1 cellular context compared by ENCODE assay signal in genomic region chr1:225891229-225891972, GRCh38.
TF ChIP-seq lines count a peak whose summit lies in the region.

No MANE protein-coding gene starts in this region.

TF ChIP-seq in K562, 482 proteins besides CTCF, POLR2A, EP300 and RAD21:
- TF ChIP-seq TFAP4 (CRISPR knock-in tag; IDR thresholded peaks at IDR 0.05; ENCODE audit: borderline replicate concordance) (0 out of 2 replicates have a peak, but pooled peaks have one; percentile 21), HNRNPLL (IDR thresholded peaks at IDR 0.05; ENCODE audit: low read depth, low read length, poor library complexity, severe bottlenecking) (no peak), FOXP1 (CRISPR knock-in tag; IDR thresholded peaks at IDR 0.05) (no peak), GABPB2 (CRISPR knock-in tag; conservative IDR thresholded peaks at IDR 0.05) (no peak), PREB (CRISPR knock-in tag; IDR thresholded peaks at IDR 0.05) (0 out of 2 replicates have a peak, but pooled peaks have one; percentile 35)
TF ChIP-seq in K562: peak in this region for 2.
